In genomic region chr16:72848759-72849664, GRCh38 we compare ENCODE assay signal across 8 cellular contexts.
A peak's percentile ranks its signal among the peaks of the same experiment; 100 is the strongest.
DNase-seq lines count a peak whose midpoint lies in the region; ATAC-seq, FAIRE-seq and TF ChIP-seq lines count a peak whose summit lies in the region.

No MANE protein-coding gene starts in this region.

- peak overlapping the region; percentile 48 for H3K4me3 ChIP-seq in A549

- peak overlapping the region; percentile 99 for H3K4me2 ChIP-seq in A549

- TF ChIP-seq POLR2A in A549 (IDR thresholded peaks at IDR 0.05; ENCODE audit: low read length), result no peak

- H3K27ac ChIP-seq in A549, result peak overlapping the region; percentile 97 to 100

- TF ChIP-seq CTCF in A549 (IDR thresholded peaks at IDR 0.05), result no peak

- intact Hi-C loops in cardiac septum (cut with DNase I), result loop anchor here (5.0 kb wide), 2 partner anchors 88 to 208 kb away; no protein-coding TSS in a partner anchor

- H3K4me1 ChIP-seq in A549, result peaks cover 51% of the 10 kb centered on the region

- POLR2A ChIA-PET in A549 (lab: Yijun Ruan, JAX), result interaction anchor here (0.7 to 1.4 kb wide), 4 partner anchors 196 to 219 kb away, joined by 3 to 5 read pairs (median 3); no protein-coding TSS in a partner anchor

- 0 out of 5 replicates have a peak, but pooled peaks of 1 of the 2 experiments have one; percentile 18 for TF ChIP-seq EP300 in A549 (IDR thresholded peaks at IDR 0.05)

- ATAC-seq in A549, result peak; percentile 75 to 83
- ATAC-seq in HG02973 (IDR thresholded peaks at IDR 0.05; ENCODE audit: unreplicated experiment), result no peak
- ATAC-seq in GM19023 (IDR thresholded peaks at IDR 0.05; ENCODE audit: unreplicated experiment), result no peak

- peak; percentile 56 to 93 for DNase-seq in A549 (ENCODE audit: low read depth in 1 of 2, low spot score in 1 of 2)
- DNase-seq in HuH-7 (ENCODE audit: low spot score), result peak; percentile 32
- peak; percentile 77 for DNase-seq in T1000 (lab: John Stamatoyannopoulos, UW)
- peak; percentile 93 for DNase-seq in cardiac septum (ENCODE audit: low spot score)
- DNase-seq in retina, result peak; percentile 65
- no peak for DNase-seq in DMS114 treated with DMSO at 0.1 percent for 48 hours (lab: John Stamatoyannopoulos, UW; ENCODE audit: unreplicated experiment)

- H3K9me3 ChIP-seq in A549, result no peaks in the 10 kb centered on the region

- TF ChIP-seq RAD21 in A549 (conservative IDR thresholded peaks at IDR 0.05 in 1 of 2, IDR thresholded peaks at IDR 0.05 in 1 of 2), result peak; percentile 1 to 27; a peak in 1 of 5 replicates

- WGBS in A549 (ENCODE audit: missing lambda C conversion rate), result 12% methylated on average over 24 of the region's 24 CpGs

- FAIRE-seq in A549 (lab: Jason Lieb, UNC), result peak; percentile 7

- CTCF ChIA-PET in A549 (lab: Yijun Ruan, JAX), result interaction anchor here (0.5 to 8.0 kb wide), 9 partner anchors 7 to 803 kb away, joined by 3 to 90 read pairs (median 3); partner anchors contain the start of gene ZFHX3

TF ChIP-seq in A549, 52 proteins besides CTCF, POLR2A, EP300 and RAD21:
- TF ChIP-seq HOXB5 (CRISPR knock-in tag; IDR thresholded peaks at IDR 0.05), result peak; percentile 52; the same call in 1 of the 2 replicates
- no peak for TF ChIP-seq ZFP36 (IDR thresholded peaks at IDR 0.05; ENCODE audit: borderline replicate concordance, partially characterized antibody)
- TF ChIP-seq FOSL2 (IDR thresholded peaks at IDR 0.05), result no peak
- peak; percentile 43 for TF ChIP-seq FOSL2 (CRISPR knock-in tag; IDR thresholded peaks at IDR 0.05)
- TF ChIP-seq HEYL (CRISPR knock-in tag; IDR thresholded peaks at IDR 0.05), result peak; percentile 15; the same call in 1 of the 2 replicates
- no peak for TF ChIP-seq MAZ (IDR thresholded peaks at IDR 0.05; ENCODE audit: borderline replicate concordance, low read depth, low read length)
- no peak for TF ChIP-seq HDAC2 (IDR thresholded peaks at IDR 0.05)
- peak; percentile 15; the same call in 1 of the 2 replicates for TF ChIP-seq ZSCAN20 (CRISPR knock-in tag; IDR thresholded peaks at IDR 0.05)
- peak; percentile 29; the same call in 1 of the 2 replicates for TF ChIP-seq TP53 (CRISPR knock-in tag; IDR thresholded peaks at IDR 0.05)
- TF ChIP-seq EHF (CRISPR knock-in tag; IDR thresholded peaks at IDR 0.05), result peak; percentile 75; the same call in 1 of the 2 replicates
- TF ChIP-seq GATA3 (IDR thresholded peaks at IDR 0.05; ENCODE audit: borderline replicate concordance), result peak; percentile 27; the same call in 1 of the 2 replicates
- 0 out of 2 replicates have a peak, but pooled peaks have one; percentile 45 for TF ChIP-seq ZNF302 (CRISPR knock-in tag; IDR thresholded peaks at IDR 0.05)
- peak; percentile 62 for TF ChIP-seq ATOH8 (CRISPR knock-in tag; IDR thresholded peaks at IDR 0.05; ENCODE audit: low read depth)
- TF ChIP-seq ELK1 (IDR thresholded peaks at IDR 0.05; ENCODE audit: low read depth, low read length), result no peak
- TF ChIP-seq FOSB (CRISPR knock-in tag; IDR thresholded peaks at IDR 0.05), result 0 out of 2 replicates have a peak, but pooled peaks have one; percentile 61
- peak; percentile 75 for TF ChIP-seq HOXB13 (CRISPR knock-in tag; IDR thresholded peaks at IDR 0.05; ENCODE audit: low read depth)
- peak; percentile 86 for TF ChIP-seq NFE2L2 (conservative IDR thresholded peaks at IDR 0.05; ENCODE audit: low read length)
- TF ChIP-seq EHMT2 (IDR thresholded peaks at IDR 0.05; ENCODE audit: low read depth), result 0 out of 2 replicates have a peak, but pooled peaks have one; percentile 28
- TF ChIP-seq MYC (IDR thresholded peaks at IDR 0.05; ENCODE audit: borderline replicate concordance, low read length), result no peak; the same call in 1 of the 2 replicates
- TF ChIP-seq HOXA7 (CRISPR knock-in tag; IDR thresholded peaks at IDR 0.05), result no peak
- TF ChIP-seq MAFK (IDR thresholded peaks at IDR 0.05; ENCODE audit: partially characterized antibody), result peak; percentile 99
- TF ChIP-seq JUN (IDR thresholded peaks at IDR 0.05), result peak in 1 of 2 experiments; percentile 42; a peak in 3 of 5 replicates
- TF ChIP-seq SMC3 (IDR thresholded peaks at IDR 0.05), result no peak
- TF ChIP-seq USF2 (IDR thresholded peaks at IDR 0.05), result no peak
- peak; percentile 68 for TF ChIP-seq MAX (IDR thresholded peaks at IDR 0.05)

Comparison
In these comparisons a context has a peak if more than half of its experiments do, and no peak if none do; other contexts are left out.
1. ATAC-seq: peak in A549 (2 of 2); none in HG02973 (single experiment) and GM19023 (single experiment).